ENCODE assay signal across 19 cellular contexts in the genomic region with DNA sequence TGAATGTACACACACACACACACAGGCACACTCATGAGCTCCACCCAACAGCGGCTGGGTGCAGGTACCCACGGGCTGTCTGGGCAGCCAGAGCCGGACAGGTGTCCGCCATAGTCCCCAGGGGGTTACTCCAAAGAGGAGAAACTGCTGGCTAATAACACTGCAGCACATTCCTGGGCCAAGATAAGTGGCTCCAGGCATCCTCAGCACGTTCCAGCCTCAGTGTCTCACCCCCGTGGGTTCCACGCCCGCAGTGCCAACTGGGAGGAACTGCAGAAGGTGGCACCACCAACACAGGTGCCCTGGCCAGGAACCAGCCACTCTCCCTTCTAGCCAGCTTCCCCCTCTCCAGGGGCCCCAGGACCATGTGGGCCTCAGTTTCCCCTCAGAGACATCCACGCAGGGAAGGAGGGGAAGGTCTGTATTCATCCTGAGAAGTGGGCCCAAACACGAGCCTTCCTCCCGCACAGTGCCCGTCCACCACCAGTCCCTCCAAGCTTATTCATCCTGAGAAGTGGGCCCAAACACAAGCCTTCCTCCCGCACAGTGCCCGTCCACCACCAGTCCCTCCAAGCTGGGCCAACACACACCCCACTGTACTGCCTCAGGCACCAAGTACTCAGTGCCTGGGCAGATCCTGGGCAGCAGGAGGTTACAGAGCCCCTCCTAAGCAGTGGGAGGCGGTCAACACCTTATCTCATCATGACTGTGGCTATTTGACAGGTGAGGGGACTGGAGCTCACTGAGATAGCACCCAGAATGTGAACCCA. TPM values are rescaled to one million over a fixed set of nuclear protein-coding genes. Genes with fewer than 3 reads are reported as not detected.
A peak's percentile ranks its signal among the peaks of the same experiment; 100 is the strongest.
DNase-seq lines count a peak whose midpoint lies in the region; ATAC-seq and TF ChIP-seq lines count a peak whose summit lies in the region.
"Had no signal": no experiment of that assay in that cellular context is flagged by ENCODE, and none has a peak within 500 bp of the region (broad histone marks: within the 10 kb centered on the region; RNA-seq: fewer than 3 reads in every experiment).

No MANE protein-coding gene starts in this region.

- no TSS peak for BruUV-seq in MCF 10A (replicated peaks; lab: Mats Ljungman, UMichigan)

- peak overlapping the region; percentile 65 to 89 for H3K27ac ChIP-seq in breast epithelium
- H3K27ac ChIP-seq in right cardiac atrium (ENCODE audit: low read length) = peak overlapping the region; percentile 53
- peak overlapping the region; percentile 66 for H3K27ac ChIP-seq in psoas muscle
- peak overlapping the region; percentile 91 to 97 for H3K27ac ChIP-seq in uterus
- no peak overlapping the region for H3K27ac ChIP-seq in CD4-positive, alpha-beta T cell (ENCODE audit: low read depth, low read length)
- H3K27ac ChIP-seq: brain microvascular endothelial cell, KMS-11, PC-9 had no signal

- TF ChIP-seq CTCF in breast epithelium (IDR thresholded peaks at IDR 0.05) (no peak), MCF 10A (IDR thresholded peaks at IDR 0.05; ENCODE audit: unreplicated experiment) (no peak), psoas muscle (IDR thresholded peaks at IDR 0.05) (no peak), uterus (IDR thresholded peaks at IDR 0.05) (no peak)
- TF ChIP-seq CTCF in CD4-positive, alpha-beta T cell (IDR thresholded peaks at IDR 0.05) = no peak

- POLR2A ChIA-PET in MCF 10A (lab: Yijun Ruan, JAX) = no interaction called here
- POLR2A ChIA-PET in CD4-positive, alpha-beta T cell (lab: Charles Lee) = no interaction called here

- CTCF ChIA-PET in MCF 10A (lab: Yijun Ruan, JAX) = interaction anchor here (0.6 kb wide), 2 partner anchors 80 to 657 kb away, joined by 3 read pairs; no protein-coding TSS in a partner anchor
- CTCF ChIA-PET in CD4-positive, alpha-beta T cell (lab: Charles Lee) = no interaction called here

- H3K4me1 Mint-ChIP-seq in MCF 10A (ENCODE audit: insufficient read depth, unreplicated experiment) = no peaks in the 10 kb centered on the region
- H3K4me1 Mint-ChIP-seq in CD4-positive, alpha-beta T cell (ENCODE audit: low read depth) = no peaks in the 10 kb centered on the region

- no peaks in the 10 kb centered on the region for H3K9me3 Mint-ChIP-seq in MCF 10A (ENCODE audit: unreplicated experiment)
- H3K9me3 Mint-ChIP-seq in CD4-positive, alpha-beta T cell = no peaks in the 10 kb centered on the region
- H3K9me3 Mint-ChIP-seq: naive thymus-derived CD4-positive, alpha-beta T cell had no signal

- H3K36me3 Mint-ChIP-seq in MCF 10A (ENCODE audit: insufficient read depth, unreplicated experiment) = no peaks in the 10 kb centered on the region
- H3K36me3 Mint-ChIP-seq in CD4-positive, alpha-beta T cell (ENCODE audit: low read depth) = no peaks in the 10 kb centered on the region
- H3K36me3 Mint-ChIP-seq: naive thymus-derived CD4-positive, alpha-beta T cell had no signal

- no peaks in the 10 kb centered on the region for H3K9me3 ChIP-seq in breast epithelium
- no peaks in the 10 kb centered on the region for H3K9me3 ChIP-seq in right cardiac atrium (ENCODE audit: control insufficient read depth, low read length)
- no peaks in the 10 kb centered on the region for H3K9me3 ChIP-seq in psoas muscle
- H3K9me3 ChIP-seq in uterus = no peaks in the 10 kb centered on the region
- no peaks in the 10 kb centered on the region for H3K9me3 ChIP-seq in CD4-positive, alpha-beta T cell (ENCODE audit: control insufficient read depth, low read length)

- H3K27me3 ChIP-seq in breast epithelium (no peaks in the 10 kb centered on the region), right cardiac atrium (ENCODE audit: control insufficient read depth, insufficient read depth) (no peaks in the 10 kb centered on the region), psoas muscle (ENCODE audit: insufficient read depth in 3 of 3, low read length in 2 of 3) (no peaks in the 10 kb centered on the region), uterus (no peaks in the 10 kb centered on the region)
- H3K27me3 ChIP-seq in CD4-positive, alpha-beta T cell (ENCODE audit: control insufficient read depth, insufficient read depth, low read length) = peaks cover 5% of the 10 kb centered on the region
- H3K27me3 ChIP-seq: brain microvascular endothelial cell had no signal

- H3K36me3 ChIP-seq in breast epithelium (no peaks in the 10 kb centered on the region), psoas muscle (ENCODE audit: insufficient read depth in 1 of 2, low read depth in 1 of 2) (no peaks in the 10 kb centered on the region), uterus (no peaks in the 10 kb centered on the region)
- H3K36me3 ChIP-seq: brain microvascular endothelial cell had no signal

- H3K4me3 ChIP-seq in breast epithelium (no peak overlapping the region), right cardiac atrium (ENCODE audit: low read length) (no peak overlapping the region), psoas muscle (no peak overlapping the region), uterus (no peak overlapping the region)
- H3K4me3 ChIP-seq: PC-9, skin epidermis had no signal

- ATAC-seq in right cardiac atrium (no peak), psoas muscle (no peak), GM21825 (IDR thresholded peaks at IDR 0.05; ENCODE audit: unreplicated experiment) (no peak)
- no peak for ATAC-seq in CD4-positive, alpha-beta T cell (ENCODE audit: poor library complexity)
- ATAC-seq: left colon; naive thymus-derived CD4-positive, alpha-beta T cell had no signal

- intact Hi-C loops in breast epithelium (cut with DNase I; ENCODE audit: low total_unique reads) (loop anchor here (5.0 kb wide), 1 partner anchor 757 kb away; the partner anchor contains the start of gene TTLL4), MCF 10A (cut with micrococcal nuclease) (no loop called here), right cardiac atrium (cut with DNase I) (no loop called here), psoas muscle (cut with DNase I) (no loop called here), uterus (cut with DNase I; ENCODE audit: low total_unique reads) (no loop called here)
- intact Hi-C loops in CD4-positive, alpha-beta T cell (cut with DNase I, micrococcal nuclease) = no loop called here

- 82% methylated on average over 15 of the region's 15 CpGs for WGBS in right cardiac atrium
- 76 to 87% (median 79%) methylated on average over 15 of the region's 15 CpGs for WGBS in psoas muscle, 3 donors

- H3K4me1 ChIP-seq in breast epithelium = peaks cover 17 to 42% of the 10 kb centered on the region in 2 donors
- peaks cover 52% of the 10 kb centered on the region for H3K4me1 ChIP-seq in right cardiac atrium (ENCODE audit: control insufficient read depth, insufficient read depth, low read length)
- peaks cover 37% of the 10 kb centered on the region for H3K4me1 ChIP-seq in psoas muscle
- peaks cover 6 to 44% of the 10 kb centered on the region in 2 donors for H3K4me1 ChIP-seq in uterus

- H3K27ac Mint-ChIP-seq in MCF 10A (ENCODE audit: low read depth, unreplicated experiment) = no peak overlapping the region
- no peak overlapping the region for H3K27ac Mint-ChIP-seq in CD4-positive, alpha-beta T cell
- H3K27ac Mint-ChIP-seq: naive thymus-derived CD4-positive, alpha-beta T cell had no signal

- no peak overlapping the region for H3K4me3 Mint-ChIP-seq in MCF 10A (ENCODE audit: unreplicated experiment)
- no peak overlapping the region for H3K4me3 Mint-ChIP-seq in CD4-positive, alpha-beta T cell
- H3K4me3 Mint-ChIP-seq: naive thymus-derived CD4-positive, alpha-beta T cell had no signal

- no peak for TF ChIP-seq POLR2A in breast epithelium (IDR thresholded peaks at IDR 0.05)
- TF ChIP-seq POLR2A in uterus (IDR thresholded peaks at IDR 0.05) = no peak

- peaks cover 15% of the 10 kb centered on the region for H3K27me3 Mint-ChIP-seq in MCF 10A (ENCODE audit: insufficient read depth, unreplicated experiment)
- peaks cover 5% of the 10 kb centered on the region for H3K27me3 Mint-ChIP-seq in CD4-positive, alpha-beta T cell

- DNase-seq in breast epithelium (ENCODE audit: low spot score in 2 of 2) (no peak), MCF 10A (ENCODE audit: unreplicated experiment) (no peak), right cardiac atrium (no peak), psoas muscle (no peak), uterus (peak in 1 of 2 donors; percentile 20), hypothalamus (lab: John Stamatoyannopoulos, UW) (no peak)
- DNase-seq in CD4-positive, alpha-beta T cell = no peak
- DNase-seq: activated CD8-positive, alpha-beta memory T cell treated with anti-CD3 and anti-CD28 coated beads for 24 hours; activated naive CD4-positive, alpha-beta T cell; brain microvascular endothelial cell; hippocampal formation; left colon; naive thymus-derived CD4-positive, alpha-beta T cell; NCI-H446; stimulated activated naive CD4-positive, alpha-beta T cell treated with Interleukin-2 at 50 U/mL for 16 hours had no signal

RNA-seq across cellular contexts. Expression of gene TNS1, which starts 47.6 kb away (rescaled TPM):
- 100 to 1,000 TPM; 141 to 577 (median 154) TPM for total RNA-seq in breast epithelium
- 2.9 and 3.3 TPM in 2 replicates for total RNA-seq in MCF 10A (2022)
- total RNA-seq in right cardiac atrium = 100 to 1,000 TPM; 442 to 647 (median 536) TPM
- polyA plus RNA-seq in right cardiac atrium = 243 TPM
- 100 to 1,000 TPM; 231 to 742 (median 415) TPM for total RNA-seq in psoas muscle
- 100 to 1,000 TPM in 2 of 3 donors, 10 to 100 TPM in 1; 73.4 to 276 (median 155) TPM for polyA plus RNA-seq in psoas muscle
- total RNA-seq in uterus = 1,000 to 10,000 TPM in 1 of 4 donors, 100 to 1,000 TPM in 3; 144 to 1,338 (median 313) TPM
- under 1 TPM; 0.25 to 0.34 TPM for total RNA-seq in CD4-positive, alpha-beta T cell
- polyA plus RNA-seq: naive thymus-derived CD4-positive, alpha-beta T cell had no signal

Comparison
In these comparisons a context has a peak if more than half of its experiments do, and no peak if none do; other contexts are left out.
1. RNA of gene TNS1, which starts 47.6 kb away (total RNA-seq): 442 to 647 TPM in right cardiac atrium, 144 to 1,338 TPM in uterus, 231 to 742 TPM in psoas muscle and 141 to 577 TPM in breast epithelium; 2.9 to 3.3 TPM in MCF 10A and 0.25 to 0.34 TPM in CD4-positive, alpha-beta T cell; every median in the first group is over 10 times any median in the second.